In the genomic region with DNA sequence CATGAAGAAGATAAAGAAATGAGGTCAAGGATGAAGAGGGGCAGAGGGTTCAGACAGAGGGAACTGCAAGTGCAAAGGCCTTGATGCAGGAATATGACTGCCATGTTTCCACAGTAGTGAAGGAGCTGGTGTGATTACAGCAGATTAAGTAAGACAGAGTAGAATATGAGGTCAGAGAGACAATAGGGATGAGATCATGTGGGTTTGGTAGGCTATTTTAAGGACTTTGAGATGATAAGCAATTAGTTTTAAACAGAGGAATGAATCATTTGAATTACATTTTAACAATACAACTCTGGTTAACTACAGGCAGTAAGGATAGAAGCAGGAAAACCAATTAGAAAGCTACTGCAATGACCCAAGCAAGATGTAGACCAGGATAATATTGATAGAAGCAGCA, we compare ENCODE assay signal across 1 cellular context.
TF ChIP-seq lines count a peak whose summit lies in the region.

No MANE protein-coding gene starts in this region.

TF ChIP-seq in HEK293, 187 proteins besides CTCF, POLR2A, EP300 and RAD21 (continued from another document):
- TF ChIP-seq, protein P1, sequence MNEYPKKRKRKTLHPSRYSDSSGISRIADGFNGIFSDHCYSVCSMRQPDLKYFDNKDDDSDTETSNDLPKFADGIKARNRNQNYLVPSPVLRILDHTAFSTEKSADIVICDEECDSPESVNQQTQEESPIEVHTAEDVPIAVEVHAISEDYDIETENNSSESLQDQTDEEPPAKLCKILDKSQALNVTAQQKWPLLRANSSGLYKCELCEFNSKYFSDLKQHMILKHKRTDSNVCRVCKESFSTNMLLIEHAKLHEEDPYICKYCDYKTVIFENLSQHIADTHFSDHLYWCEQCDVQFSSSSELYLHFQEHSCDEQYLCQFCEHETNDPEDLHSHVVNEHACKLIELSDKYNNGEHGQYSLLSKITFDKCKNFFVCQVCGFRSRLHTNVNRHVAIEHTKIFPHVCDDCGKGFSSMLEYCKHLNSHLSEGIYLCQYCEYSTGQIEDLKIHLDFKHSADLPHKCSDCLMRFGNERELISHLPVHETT (tag by site-specific recombination; IDR thresholded peaks at IDR 0.05): peak; percentile 92
- no peak for TF ChIP-seq ZNF747 (tag by site-specific recombination; IDR thresholded peaks at IDR 0.05)
